8 cellular contexts compared by ENCODE assay signal in the genomic region with DNA sequence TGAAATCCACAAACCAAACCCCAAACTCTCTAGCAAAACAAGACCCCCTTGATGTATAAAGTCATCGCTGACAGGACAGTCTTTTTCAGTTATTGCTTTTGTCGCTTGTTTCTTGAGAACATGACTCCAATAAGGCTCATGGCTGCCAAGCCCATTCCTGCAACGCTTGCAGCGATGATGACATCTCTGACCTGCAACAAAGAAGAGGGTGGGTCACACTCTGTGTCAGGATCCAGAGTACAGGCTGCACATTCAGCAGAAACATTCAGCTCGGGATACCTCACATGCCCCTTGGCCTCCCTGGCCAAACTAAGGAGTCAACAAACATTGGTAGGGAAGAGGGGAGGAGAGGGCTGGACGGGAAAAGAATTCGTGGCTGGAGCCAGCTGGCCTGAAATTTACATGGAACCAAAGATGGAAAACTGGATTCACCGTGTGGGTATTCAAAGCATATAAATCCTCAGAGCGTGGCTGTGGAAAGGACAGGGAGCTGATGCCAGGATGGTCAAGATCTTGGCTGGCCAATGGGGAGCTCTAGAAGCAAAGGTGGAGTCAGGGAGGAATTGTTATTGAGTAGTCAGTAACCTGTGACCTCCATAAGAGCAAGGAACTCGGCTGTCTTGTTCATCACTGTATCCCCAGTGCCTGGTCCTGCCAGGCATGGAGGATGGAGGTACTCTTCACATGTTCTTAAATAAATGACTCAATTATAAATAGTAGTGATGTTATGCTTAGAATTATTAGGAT. TPM values are rescaled to one million over a fixed set of nuclear protein-coding genes. Genes with fewer than 3 reads are reported as not detected.
DNase-seq lines count a peak whose midpoint lies in the region; ATAC-seq, FAIRE-seq and TF ChIP-seq lines count a peak whose summit lies in the region.

No MANE protein-coding gene starts in this region.

- H2AFZ ChIP-seq in trophoblast cell (ENCODE audit: insufficient read depth, low read length, poor library complexity) = no peak overlapping the region

- H4K8ac ChIP-seq in trophoblast cell (ENCODE audit: low read depth, low read length) = no peak overlapping the region

- no peaks in the 10 kb centered on the region for H3K27me3 ChIP-seq in BLaER1 treated with 17β-estradiol and CSF1 and Interleukin-3, amounts not matched to agents 10 nM and 100 nM
- no peaks in the 10 kb centered on the region for H3K27me3 ChIP-seq in SJCRH30
- no peaks in the 10 kb centered on the region for H3K27me3 ChIP-seq in trophoblast cell (ENCODE audit: insufficient read depth, low read length)

- H2BK5ac ChIP-seq in trophoblast cell (ENCODE audit: low read depth, low read length, poor library complexity) = no peak overlapping the region

- ATAC-seq in GM19463 (IDR thresholded peaks at IDR 0.05; ENCODE audit: unreplicated experiment) = no peak
- no peak for ATAC-seq in HG03520 (IDR thresholded peaks at IDR 0.05; ENCODE audit: unreplicated experiment)

- no peak overlapping the region for H2AK5ac ChIP-seq in trophoblast cell (ENCODE audit: low read length)

- H3K9me3 ChIP-seq in BLaER1 treated with 17β-estradiol and CSF1 and Interleukin-3, amounts not matched to agents 10 nM and 100 nM (replicated peaks in 1 of 11) = peaks cover 3 to 17% (median 5%) of the 10 kb centered on the region in 11 experiments
- 0 out of 2 replicates have a peak, but pooled peaks cover 3% of the 10 kb centered on the region for H3K9me3 ChIP-seq in SJCRH30 (replicated peaks)
- no peaks in the 10 kb centered on the region for H3K9me3 ChIP-seq in trophoblast cell (ENCODE audit: insufficient read depth, low read depth, low read length)

- no peak overlapping the region for H3K4ac ChIP-seq in trophoblast cell (ENCODE audit: low read depth, low read length)

- peak overlapping the region; percentile 37 to 80 (median 68) for H3K27ac ChIP-seq in BLaER1 treated with 17β-estradiol and CSF1 and Interleukin-3, amounts not matched to agents 10 nM and 100 nM
- H3K27ac ChIP-seq in SJCRH30 (peak overlapping the region; percentile 27; the same call in 1 of the 2 replicates), trophoblast cell (ENCODE audit: low read depth, low read length) (no peak overlapping the region)

- H4K20me1 ChIP-seq in BLaER1 treated with 17β-estradiol and CSF1 and Interleukin-3, amounts not matched to agents 10 nM and 100 nM = no peaks in the 10 kb centered on the region

- H3K4me2 ChIP-seq in BLaER1 treated with 17β-estradiol and CSF1 and Interleukin-3, amounts not matched to agents 10 nM and 100 nM = peak overlapping the region; percentile 56 to 78 (median 72)
- H3K4me2 ChIP-seq in trophoblast cell (ENCODE audit: low read length) = no peak overlapping the region

- TF ChIP-seq CTCF in fibroblast of the aortic adventitia (IDR thresholded peaks at IDR 0.05; ENCODE audit: insufficient read depth, low read length) = no peak

- peaks cover 10 to 24% (median 19%) of the 10 kb centered on the region in 10 experiments for H3K4me1 ChIP-seq in BLaER1 treated with 17β-estradiol and CSF1 and Interleukin-3, amounts not matched to agents 10 nM and 100 nM
- H3K4me1 ChIP-seq in SJCRH30 (peaks cover 6% of the 10 kb centered on the region), trophoblast cell (ENCODE audit: control insufficient read depth in 1 of 2, insufficient read depth in 2 of 2, low read length in 2 of 2) (peaks cover 3 to 6% of the 10 kb centered on the region in 2 experiments)

- H2BK12ac ChIP-seq in trophoblast cell (ENCODE audit: low read length) = no peak overlapping the region

- H3K79me2 ChIP-seq in trophoblast cell (ENCODE audit: control insufficient read depth, insufficient read depth, low read length, poor library complexity) = no peaks in the 10 kb centered on the region

- no peak overlapping the region for H4K12ac ChIP-seq in trophoblast cell (ENCODE audit: low read depth, low read length)

- H3K79me1 ChIP-seq in trophoblast cell (ENCODE audit: low read length) = no peaks in the 10 kb centered on the region

- DNase-seq in SJCRH30 = no peak
- DNase-seq in fibroblast of the aortic adventitia (ENCODE audit: low read depth) = peak; percentile 71
- DNase-seq in trophoblast cell = peak; percentile 46 to 67
- no peak for DNase-seq in frontal cortex (ENCODE audit: low spot score in 2 of 2)
- no peak for DNase-seq in DMS 273 (lab: John Stamatoyannopoulos, UW; ENCODE audit: unreplicated experiment)

- H3K4me3 ChIP-seq in BLaER1 treated with 17β-estradiol and CSF1 and Interleukin-3, amounts not matched to agents 10 nM and 100 nM = peak overlapping the region in 6 of 10 experiments; percentile 14 to 39 (median 27); a peak in 12 of 20 replicates
- H3K4me3 ChIP-seq in SJCRH30 (peak overlapping the region; percentile 31), fibroblast of the aortic adventitia (ENCODE audit: low read depth, low read length) (peak overlapping the region; percentile 43), trophoblast cell (ENCODE audit: low read depth, low read length) (no peak overlapping the region)

- H2BK120ac ChIP-seq in trophoblast cell (ENCODE audit: insufficient read depth, low read length, poor library complexity) = no peak overlapping the region

- WGBS in trophoblast cell (ENCODE audit: extremely low coverage, insufficient coverage, insufficient read length) = no CpG with 5 or more reads among the region's 10 CpGs

- no peak overlapping the region for H4K91ac ChIP-seq in trophoblast cell (ENCODE audit: low read depth, low read length)

- peak overlapping the region in 10 of 11 experiments; percentile 10 to 63 (median 52); a peak in 17 of 22 replicates for H3K9ac ChIP-seq in BLaER1 treated with 17β-estradiol and CSF1 and Interleukin-3, amounts not matched to agents 10 nM and 100 nM
- H3K9ac ChIP-seq in trophoblast cell (ENCODE audit: low read length) = no peak overlapping the region

- no peak overlapping the region for H3K23ac ChIP-seq in trophoblast cell (ENCODE audit: low read length)

- H3K14ac ChIP-seq in trophoblast cell (ENCODE audit: low read length) = no peak overlapping the region

- no peak overlapping the region for H3K18ac ChIP-seq in trophoblast cell (ENCODE audit: low read length)

- no peaks in the 10 kb centered on the region for H3K36me3 ChIP-seq in BLaER1 treated with 17β-estradiol and CSF1 and Interleukin-3, amounts not matched to agents 10 nM and 100 nM
- no peaks in the 10 kb centered on the region for H3K36me3 ChIP-seq in SJCRH30
- H3K36me3 ChIP-seq in trophoblast cell (ENCODE audit: control insufficient read depth in 1 of 2, insufficient read depth in 2 of 2, low read length in 2 of 2) = peaks cover 3 to 7% of the 10 kb centered on the region in 2 experiments

- FAIRE-seq in frontal cortex (lab: Jason Lieb, UNC) = no peak

RNA-seq across cellular contexts. Expression of gene PLAAT2, which starts 11.8 kb away (rescaled TPM):
- total RNA-seq in SJCRH30 (2014; rRNA removed; shearing (Covaris generic)) = not detected in 2 replicates
- total RNA-seq in fibroblast of the aortic adventitia (ENCODE audit: low replicate concordance) = not detected in 2 replicates
- 0.18 and 0.22 TPM in 2 replicates for polyA plus RNA-seq in trophoblast cell (2013)
- not detected for total RNA-seq in frontal cortex

RNA-seq across cellular contexts. Expression of gene PLAAT4, which starts 38.4 kb away (rescaled TPM):
- total RNA-seq in SJCRH30 (2014; rRNA removed; shearing (Covaris generic)) = 0.18 and 0.38 TPM in 2 replicates
- total RNA-seq in fibroblast of the aortic adventitia (ENCODE audit: low replicate concordance) (16.6 and 233 TPM in 2 replicates), frontal cortex (3.3 TPM)
- 0.79 and 0.99 TPM in 2 replicates for polyA plus RNA-seq in trophoblast cell (2013)

RNA-seq across cellular contexts. Expression of gene PLAAT3, which starts 39.2 kb away (rescaled TPM):
- total RNA-seq in SJCRH30 (2014; rRNA removed; shearing (Covaris generic)) = 7.7 and 10.0 TPM in 2 replicates
- total RNA-seq in fibroblast of the aortic adventitia (ENCODE audit: low replicate concordance) (9.0 and 71.9 TPM in 2 replicates), frontal cortex (2.4 TPM)
- polyA plus RNA-seq in trophoblast cell (2013) = 64.9 and 69.8 TPM in 2 replicates

Comparison
In these comparisons a context has a peak if more than half of its experiments do, and no peak if none do; other contexts are left out.
1. DNase-seq: peak in fibroblast of the aortic adventitia (single experiment) and trophoblast cell (2 of 2); none in SJCRH30 (0 of 2), frontal cortex (0 of 2) and DMS 273 (single experiment).